8 cellular contexts compared by ENCODE assay signal in the genomic region with DNA sequence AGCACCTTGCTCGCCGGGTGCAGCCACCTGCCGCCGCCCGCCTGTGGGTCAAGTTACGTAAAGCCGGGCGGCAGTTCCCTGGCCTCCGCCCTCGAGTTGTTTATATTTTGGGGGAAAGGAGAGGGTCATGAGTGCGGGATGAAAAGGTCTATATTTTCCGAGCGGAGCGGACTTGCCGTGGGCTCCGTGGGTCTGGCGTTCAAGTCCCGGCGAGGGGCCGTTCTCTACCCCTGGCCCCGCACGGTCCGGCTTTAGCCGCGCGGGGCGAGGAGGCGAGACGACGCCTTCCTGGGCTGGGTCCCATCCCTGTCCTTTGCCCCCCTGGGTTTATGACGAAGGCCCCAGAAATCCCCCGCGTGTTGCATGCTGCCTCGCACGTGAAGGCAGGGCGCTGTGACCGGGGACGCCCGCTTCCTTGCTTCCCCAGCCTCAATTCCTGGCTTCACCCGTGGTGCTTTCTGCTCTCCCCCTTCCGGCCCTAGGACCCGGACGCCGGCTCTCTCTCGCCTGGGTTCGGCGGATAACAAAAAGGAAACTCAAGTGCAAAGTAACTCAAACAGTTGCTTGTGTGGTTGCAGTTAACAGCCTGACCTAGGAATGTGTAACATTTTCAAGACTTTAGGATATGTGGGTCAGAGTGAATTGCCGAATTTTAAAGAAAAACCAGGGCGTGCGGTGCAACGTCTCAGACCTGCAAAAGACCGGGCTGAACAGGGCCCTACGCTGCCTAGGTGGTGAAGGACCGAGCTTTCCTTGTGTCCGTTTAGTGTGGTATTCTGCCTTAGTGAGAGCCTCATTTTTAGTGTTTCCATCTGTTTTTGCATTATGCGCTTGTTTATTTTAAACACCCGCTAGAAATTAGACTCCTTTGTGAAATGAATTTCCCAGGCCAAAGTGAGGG. TPM values are rescaled to one million over a fixed set of nuclear protein-coding genes. Genes with fewer than 3 reads are reported as not detected.
DNase-seq lines count a peak whose midpoint lies in the region; ATAC-seq, FAIRE-seq and TF ChIP-seq lines count a peak whose summit lies in the region.

No MANE protein-coding gene starts in this region.

- ATAC-seq in GM19438 (IDR thresholded peaks at IDR 0.05; ENCODE audit: low read depth, unreplicated experiment), result peak; percentile 15
- peak; percentile 37 for ATAC-seq in sciatic nerve

- H2AFZ ChIP-seq in astrocyte (ENCODE audit: low read depth, low read length), result peak overlapping the region; percentile 98

- peaks cover 54% of the 10 kb centered on the region for H3K79me2 ChIP-seq in astrocyte (ENCODE audit: insufficient read depth, low read length)

- no peak for FAIRE-seq in astrocyte (lab: Jason Lieb, UNC)

- H3K36me3 Mint-ChIP-seq in astrocyte (ENCODE audit: low read depth, unreplicated experiment), result no peaks in the 10 kb centered on the region

- no peaks in the 10 kb centered on the region for H3K9me3 ChIP-seq in HUES48 (ENCODE audit: control insufficient read depth, insufficient read depth, low read length)
- no peaks in the 10 kb centered on the region for H3K9me3 ChIP-seq in astrocyte (ENCODE audit: insufficient read depth, low read depth, low read length)

- peaks cover 3% of the 10 kb centered on the region for H3K27me3 Mint-ChIP-seq in astrocyte (ENCODE audit: low read depth, unreplicated experiment)

- H4K20me1 ChIP-seq in astrocyte (ENCODE audit: insufficient read depth, low read length), result peaks cover 11% of the 10 kb centered on the region

- H3K27me3 ChIP-seq in HUES48 (ENCODE audit: control insufficient read depth, insufficient read depth, low read length) (no peaks in the 10 kb centered on the region), astrocyte (ENCODE audit: insufficient read depth, low read length) (no peaks in the 10 kb centered on the region)

- intact Hi-C loops in sciatic nerve (cut with DNase I), result no loop called here

- H3K27ac ChIP-seq in HUES48 (ENCODE audit: low read depth, low read length) (peak overlapping the region; percentile 81), astrocyte (ENCODE audit: low read depth, low read length) (peak overlapping the region; percentile 55)

- H3K4me1 ChIP-seq in HUES48 (ENCODE audit: control insufficient read depth, insufficient read depth, low read length), result peaks cover 17% of the 10 kb centered on the region; the same call in 1 of the 2 replicates
- H3K4me1 ChIP-seq in astrocyte (ENCODE audit: insufficient read depth, low read length), result peaks cover 4% of the 10 kb centered on the region

- H3K4me2 ChIP-seq in astrocyte (ENCODE audit: low read length), result peak overlapping the region; percentile 99

- no peaks in the 10 kb centered on the region for H3K9me3 Mint-ChIP-seq in astrocyte (ENCODE audit: unreplicated experiment)

- DNase-seq in Ammon's horn (ENCODE audit: low spot score) (peak; percentile 29), T-helper 2 cell (peak; percentile 18 to 56 (median 40)), astrocyte (ENCODE audit: low read depth) (peak; percentile 20), hypothalamus (lab: John Stamatoyannopoulos, UW) (peak in 27 of 51 donors; percentile 3 to 59 (median 20)), sciatic nerve (ENCODE audit: low spot score) (peak; percentile 66), NCI-H226 (no peak)

- peaks cover 11% of the 10 kb centered on the region for H3K4me1 Mint-ChIP-seq in astrocyte (ENCODE audit: low read depth, unreplicated experiment)

- no peak for TF ChIP-seq CTCF in astrocyte (IDR thresholded peaks at IDR 0.05; ENCODE audit: insufficient read depth, low read depth, low read length)

- peak overlapping the region; percentile 83 for H3K27ac Mint-ChIP-seq in astrocyte (ENCODE audit: unreplicated experiment)

- H3K36me3 ChIP-seq in HUES48 (ENCODE audit: control insufficient read depth, insufficient read depth, low read length), result no peaks in the 10 kb centered on the region
- no peaks in the 10 kb centered on the region for H3K36me3 ChIP-seq in astrocyte (ENCODE audit: insufficient read depth, low read length)

- H3K9ac ChIP-seq in HUES48 (ENCODE audit: low read depth, low read length) (peak overlapping the region; percentile 70), astrocyte (ENCODE audit: low read length) (peak overlapping the region; percentile 88)

- H3K4me3 ChIP-seq in HUES48 (ENCODE audit: low read depth, low read length), result peak overlapping the region; percentile 81
- peak overlapping the region; percentile 87 for H3K4me3 ChIP-seq in astrocyte (ENCODE audit: insufficient read depth, low read depth, low read length)

- peak overlapping the region; percentile 95 for H3K4me3 Mint-ChIP-seq in astrocyte (ENCODE audit: unreplicated experiment)

RNA-seq across cellular contexts. Expression of gene VPS13A, which starts 0.8 kb away (rescaled TPM):
- total RNA-seq in astrocyte, result 31.7 and 34.9 TPM in 2 replicates
- 30.3 TPM for total RNA-seq in sciatic nerve
